In the genomic region with DNA sequence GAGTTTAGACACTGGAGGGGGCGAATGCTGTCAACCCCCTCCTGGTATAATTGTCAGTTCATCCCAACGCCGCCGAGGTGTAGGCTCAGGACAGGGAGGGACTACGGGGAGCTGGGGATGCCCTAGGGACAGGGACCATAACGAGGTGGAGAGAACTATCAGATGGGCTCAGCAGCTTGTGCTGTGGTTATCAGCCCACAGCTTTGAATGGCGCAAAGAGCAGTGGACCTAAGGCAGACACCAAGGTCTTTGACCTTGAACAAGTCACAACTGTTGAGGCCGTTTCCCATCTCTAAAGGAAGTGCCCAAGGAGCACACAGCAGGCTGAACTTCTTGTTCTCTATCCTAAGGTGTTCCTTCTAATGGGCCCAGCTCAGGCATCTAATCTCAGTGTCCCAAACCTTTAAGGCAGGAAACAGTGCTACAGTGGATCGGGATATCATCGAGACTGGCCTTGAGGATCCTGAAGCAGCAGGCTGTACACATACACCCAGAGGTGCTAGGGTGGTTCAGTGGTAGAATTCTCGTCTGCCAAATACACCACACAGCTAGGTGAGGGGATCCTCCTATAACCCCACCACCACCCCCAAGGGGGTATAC, we compare ENCODE assay signal across 6 cellular contexts. TPM values are rescaled to one million over a fixed set of nuclear protein-coding genes. Genes with fewer than 3 reads are reported as not detected.
DNase-seq lines count a peak whose midpoint lies in the region; ATAC-seq and TF ChIP-seq lines count a peak whose summit lies in the region.

No MANE protein-coding gene starts in this region.

- H3K27me3 ChIP-seq in CD4-positive, alpha-beta memory T cell (ENCODE audit: insufficient read depth, low read length) = no peaks in the 10 kb centered on the region
- H3K27me3 ChIP-seq in iPS DF 6.9 (ENCODE audit: control insufficient read depth, insufficient read depth, low read length) (no peaks in the 10 kb centered on the region), uterus (no peaks in the 10 kb centered on the region)

- H3K27ac ChIP-seq in CD4-positive, alpha-beta memory T cell (ENCODE audit: low read depth, low read length) = peak overlapping the region; percentile 87
- peak overlapping the region; percentile 77 for H3K27ac ChIP-seq in SK-N-MC
- no peak overlapping the region for H3K27ac ChIP-seq in iPS DF 6.9 (ENCODE audit: low read length)
- H3K27ac ChIP-seq in uterus = peak overlapping the region; percentile 88 to 91

- H3K4me3 ChIP-seq in CD4-positive, alpha-beta memory T cell (ENCODE audit: low read length in 2 of 2) = peak overlapping the region; percentile 67 to 69
- H3K4me3 ChIP-seq in SK-N-MC (peak overlapping the region; percentile 90), iPS DF 6.9 (ENCODE audit: low read length) (peak overlapping the region; percentile 52; the same call in 1 of the 2 replicates), uterus (peak overlapping the region; percentile 37 to 69)

- H3K36me3 ChIP-seq in CD4-positive, alpha-beta memory T cell (ENCODE audit: insufficient read depth, low read length) = peaks cover 53% of the 10 kb centered on the region
- peaks cover 61% of the 10 kb centered on the region for H3K36me3 ChIP-seq in SK-N-MC (ENCODE audit: insufficient read depth, low read length)
- peaks cover 31% of the 10 kb centered on the region for H3K36me3 ChIP-seq in iPS DF 6.9 (ENCODE audit: control insufficient read depth, insufficient read depth, low read length)
- H3K36me3 ChIP-seq in uterus = no peaks in the 10 kb centered on the region

- H3K4me1 Mint-ChIP-seq in CD4-positive, alpha-beta memory T cell = peaks cover 27 to 73% (median 45%) of the 10 kb centered on the region in 4 donors

- H3K9ac ChIP-seq in SK-N-MC (ENCODE audit: insufficient read length) = peak overlapping the region; percentile 76

- CTCF ChIA-PET in CD4-positive, alpha-beta memory T cell (lab: Charles Lee; ENCODE audit: partially characterized antibody) = interaction anchor here (0.7 to 6.3 kb wide), 44 partner anchors 7 to 288 kb away, joined by 3 to 86 read pairs (median 5); a partner anchor contains a TSS

- peak overlapping the region; percentile 87 to 98 (median 98) for H3K27ac Mint-ChIP-seq in CD4-positive, alpha-beta memory T cell

- TF ChIP-seq POLR2A in uterus (IDR thresholded peaks at IDR 0.05) = no peak

- peaks cover 43% of the 10 kb centered on the region for H3K4me1 ChIP-seq in CD4-positive, alpha-beta memory T cell (ENCODE audit: insufficient read depth, low read length)
- H3K4me1 ChIP-seq in iPS DF 6.9 (ENCODE audit: control insufficient read depth, insufficient read depth, low read length) (peaks cover 3% of the 10 kb centered on the region; the same call in 1 of the 2 replicates), uterus (no peaks in the 10 kb centered on the region)

- H3K9me3 ChIP-seq in CD4-positive, alpha-beta memory T cell (ENCODE audit: control insufficient read depth in 1 of 2, low read length in 2 of 2) = no peaks in the 10 kb centered on the region
- H3K9me3 ChIP-seq in SK-N-MC (ENCODE audit: low read depth, low read length) = no peaks in the 10 kb centered on the region
- no peaks in the 10 kb centered on the region for H3K9me3 ChIP-seq in iPS DF 6.9 (ENCODE audit: control insufficient read depth, insufficient read depth, low read length)
- no peaks in the 10 kb centered on the region for H3K9me3 ChIP-seq in uterus

- DNase-seq in CD4-positive, alpha-beta memory T cell = no peak
- DNase-seq in SK-N-MC (ENCODE audit: low read depth, low spot score) (no peak), iPS DF 6.9 (ENCODE audit: low read depth, low spot score) (no peak), uterus (no peak), hepatic stellate cell (ENCODE audit: low spot score) (no peak)

- no peak for TF ChIP-seq CTCF in uterus (IDR thresholded peaks at IDR 0.05)

- no CpG with 5 or more reads among the region's 11 CpGs for WGBS in iPS DF 6.9 (ENCODE audit: insufficient coverage, insufficient read length)

- ATAC-seq in HG03521 (IDR thresholded peaks at IDR 0.05; ENCODE audit: unreplicated experiment) = no peak

- POLR2A ChIA-PET in CD4-positive, alpha-beta memory T cell (lab: Charles Lee; ENCODE audit: partially characterized antibody) = interaction anchor here (0.6 to 12.0 kb wide), 58 partner anchors 9 to 625 kb away, joined by 3 to 494 read pairs (median 9); a partner anchor contains a TSS

- peaks cover 0 to 8% (median 0%) of the 10 kb centered on the region in 8 donors for H3K9me3 Mint-ChIP-seq in CD4-positive, alpha-beta memory T cell

- H3K27me3 Mint-ChIP-seq in CD4-positive, alpha-beta memory T cell = no peaks in the 10 kb centered on the region

- intact Hi-C loops in CD4-positive, alpha-beta memory T cell (cut with micrococcal nuclease) = loop anchor here (5.0 kb wide), 1 partner anchor 270 kb away; no protein-coding TSS in a partner anchor
- intact Hi-C loops in uterus (cut with DNase I; ENCODE audit: low total_unique reads) = no loop called here

- peaks cover 36 to 62% of the 10 kb centered on the region in 2 donors for H3K36me3 Mint-ChIP-seq in CD4-positive, alpha-beta memory T cell

- peak overlapping the region; percentile 89 to 98 (median 95) for H3K4me3 Mint-ChIP-seq in CD4-positive, alpha-beta memory T cell

RNA-seq across cellular contexts. Expression of a gene that starts 1.0 kb away (rescaled TPM):
- total RNA-seq in CD4-positive, alpha-beta memory T cell = 10 to 100 TPM; 37.7 to 38.1 TPM
- polyA plus RNA-seq in CD4-positive, alpha-beta memory T cell = 10 to 100 TPM; 14.6 to 19.7 TPM
- total RNA-seq in uterus = 10 to 100 TPM in 1 of 4 donors, 1 to 10 TPM in 3; 7.1 to 19.3 (median 8.6) TPM

RNA-seq across cellular contexts. Expression of a gene that starts 9.3 kb away (rescaled TPM):
- 100 to 1,000 TPM; 207 to 210 TPM for total RNA-seq in CD4-positive, alpha-beta memory T cell
- 10 to 100 TPM; 16.6 to 36.4 TPM for polyA plus RNA-seq in CD4-positive, alpha-beta memory T cell
- total RNA-seq in uterus = 100 to 1,000 TPM in 2 of 4 donors, 10 to 100 TPM in 2; 37.9 to 120 (median 78.2) TPM

RNA-seq across cellular contexts. Expression of a gene that starts 18.6 kb away (rescaled TPM):
- total RNA-seq in CD4-positive, alpha-beta memory T cell = 1,000 to 10,000 TPM; 1,815 to 1,855 TPM
- 1,000 to 10,000 TPM; 1,453 to 1,910 TPM for polyA plus RNA-seq in CD4-positive, alpha-beta memory T cell
- 1,000 to 10,000 TPM; 1,301 to 1,426 (median 1,363) TPM for total RNA-seq in uterus

RNA-seq across cellular contexts. Expression of a gene that starts 20.3 kb away (rescaled TPM):
- 100 to 1,000 TPM; 192 to 201 TPM for total RNA-seq in CD4-positive, alpha-beta memory T cell
- polyA plus RNA-seq in CD4-positive, alpha-beta memory T cell = 10 to 100 TPM; 18.2 to 24.8 TPM
- 100 to 1,000 TPM in 1 of 4 donors, 10 to 100 TPM in 3; 17.9 to 126 (median 36.8) TPM for total RNA-seq in uterus

RNA-seq across cellular contexts. Expression of a gene that starts 20.7 kb away (rescaled TPM):
- total RNA-seq in CD4-positive, alpha-beta memory T cell = 1 to 10 TPM; 1.6 to 1.9 TPM
- polyA plus RNA-seq in CD4-positive, alpha-beta memory T cell = under 1 TPM; 0.98 to 1.00 TPM
- 10 to 100 TPM in 1 of 4 donors, 1 to 10 TPM in 1, under 1 TPM in 1, not detected in 1; 0.77 to 11.9 (median 5.3) TPM for total RNA-seq in uterus
